ENCODE assay signal across 9 cellular contexts in genomic region chr17:28723836-28724499, GRCh38. TPM values are rescaled to one million over a fixed set of nuclear protein-coding genes. Genes with fewer than 3 reads are reported as not detected.
DNase-seq lines count a peak whose midpoint lies in the region; ATAC-seq, FAIRE-seq and TF ChIP-seq lines count a peak whose summit lies in the region.
"Not testable (repeated sequence)": the region's sequence is repeated elsewhere in the genome, so short reads cannot be mapped to it uniquely, and the experiment has no call there.
"Had no signal": no experiment of that assay in that cellular context is flagged by ENCODE, and none has a peak within 500 bp of the region (broad histone marks: within the 10 kb centered on the region; RNA-seq: fewer than 3 reads in every experiment).

No MANE protein-coding gene starts in this region.

- H3K36me3 ChIP-seq in CD8-positive, alpha-beta T cell (ENCODE audit: insufficient read depth, low read length), result peaks cover 34% of the 10 kb centered on the region
- H3K36me3 ChIP-seq in HUES48 (ENCODE audit: control insufficient read depth, insufficient read depth, low read length), result peaks cover 45% of the 10 kb centered on the region
- H3K36me3 ChIP-seq in PC-9 (ENCODE audit: low read depth), result peaks cover 36% of the 10 kb centered on the region
- peaks cover 12 to 20% of the 10 kb centered on the region in 2 experiments; a peak in 3 of 4 replicates for H3K36me3 ChIP-seq in GM12878 (ENCODE audit: control insufficient read depth in 2 of 2, insufficient read depth in 2 of 2, low read length in 1 of 2)
- peaks cover 35% of the 10 kb centered on the region for H3K36me3 ChIP-seq in suprapubic skin

- not testable (repeated sequence) for H3K27ac ChIP-seq in CD8-positive, alpha-beta T cell (ENCODE audit: low read depth, low read length)
- peak overlapping the region; percentile 99 for H3K27ac ChIP-seq in HUES48 (ENCODE audit: low read depth, low read length)
- H3K27ac ChIP-seq in PC-9, result peak overlapping the region; percentile 82
- H3K27ac ChIP-seq in GM12878 (ENCODE audit: control insufficient read depth, insufficient read depth), result 0 out of 2 replicates have a peak overlapping the region, but pooled peaks have one; percentile 4
- peak overlapping the region; percentile 99 for H3K27ac ChIP-seq in suprapubic skin

- BruUV-seq in PC-9 (replicated peaks; lab: Mats Ljungman, UMichigan); GM12878 (replicated peaks; lab: Mats Ljungman, UMichigan): not testable (repeated sequence)

- not testable (repeated sequence) for H3K9me2 ChIP-seq in PC-9 (ENCODE audit: insufficient read depth)

- WGBS in GM12878 (ENCODE audit: insufficient coverage, insufficient replicate concordance, low lambda C conversion rate, missing lambda C conversion rate), result 46% methylated on average over 4 of the region's 4 CpGs
- 58% methylated on average over 4 of the region's 4 CpGs for WGBS in suprapubic skin

- H4K20me1 ChIP-seq in PC-9 (ENCODE audit: insufficient read depth), result peaks cover 44% of the 10 kb centered on the region
- not testable (repeated sequence) for H4K20me1 ChIP-seq in GM12878 (ENCODE audit: control insufficient read depth, insufficient read depth)

- peaks cover 49% of the 10 kb centered on the region for H3K4me1 ChIP-seq in CD8-positive, alpha-beta T cell (ENCODE audit: insufficient read depth, low read length)
- peaks cover 27% of the 10 kb centered on the region for H3K4me1 ChIP-seq in HUES48 (ENCODE audit: control insufficient read depth, insufficient read depth, low read length)
- H3K4me1 ChIP-seq in PC-9 (replicated peaks; ENCODE audit: insufficient read depth), result peaks cover 41% of the 10 kb centered on the region
- peaks cover 19% of the 10 kb centered on the region for H3K4me1 ChIP-seq in GM12878 (ENCODE audit: control insufficient read depth, insufficient read depth, low read length)
- peaks cover 81% of the 10 kb centered on the region for H3K4me1 ChIP-seq in suprapubic skin

- POLR2A ChIA-PET in CD8-positive, alpha-beta T cell (lab: Charles Lee), result interaction anchor here (1.1 to 6.8 kb wide), 2 partner anchors 25 to 225 kb away, joined by 3 to 187 read pairs; partner anchors contain the start of gene TRAF4
- POLR2A ChIA-PET in PC-9 (lab: Charles Lee; ENCODE audit: unreplicated experiment), result not testable (repeated sequence)
- POLR2A ChIA-PET in activated CD4-positive, alpha-beta memory T cell treated with anti-CD3 and anti-CD28 coated beads, Interleukin-2, amount 10 ng/mL, durations not matched to agents 7 days and 5 days (lab: Charles Lee), result interaction anchor here (1.7 to 15.7 kb wide), 4 partner anchors 13 to 174 kb away, joined by 8 to 426 read pairs (median 36); partner anchors contain the start of genes BLTP2, FLOT2, PROCA1 and TRAF4
- POLR2A ChIA-PET in GM12878 (lab: Charles Lee), result interaction anchor here (0.6 to 17.2 kb wide), 3 partner anchors 15 to 49 kb away, joined by 3 to 485 read pairs (median 6); partner anchors contain the start of gene TRAF4

- not testable (repeated sequence) for DNase-seq in CD8-positive, alpha-beta T cell; activated CD4-positive, alpha-beta memory T cell treated with anti-CD3 and anti-CD28 coated beads, Interleukin-2, amount 10 ng/mL, durations not matched to agents 7 days and 5 days; GM12878 (ENCODE audit: low read depth, low spot score); glutamatergic neuron; natural killer cell treated with Interleukin-12 subunit alpha and Interleukin-12 subunit beta and Interleukin-15 and Interleukin-18, amount 100 ng/mL, for 72 hours (ENCODE audit: low spot score); suprapubic skin (ENCODE audit: low spot score in 2 of 2)
- DNase-seq in PC-9, result peak; percentile 57 to 76

- H3K36me3 Mint-ChIP-seq in CD8-positive, alpha-beta T cell, result peaks cover 57% of the 10 kb centered on the region
- peaks cover 59% of the 10 kb centered on the region for H3K36me3 Mint-ChIP-seq in activated CD4-positive, alpha-beta memory T cell treated with anti-CD3 and anti-CD28 coated beads, Interleukin-2, amount 10 ng/mL, durations not matched to agents 7 days and 5 days (ENCODE audit: low read depth)
- H3K36me3 Mint-ChIP-seq in glutamatergic neuron (ENCODE audit: unreplicated experiment), result not testable (repeated sequence)
- H3K36me3 Mint-ChIP-seq in natural killer cell treated with Interleukin-12 subunit alpha and Interleukin-12 subunit beta and Interleukin-15 and Interleukin-18, amount 100 ng/mL, for 72 hours, result peaks cover 34% of the 10 kb centered on the region

- peaks cover 75% of the 10 kb centered on the region for H3K4me1 Mint-ChIP-seq in CD8-positive, alpha-beta T cell (ENCODE audit: low read depth)
- peaks cover 72% of the 10 kb centered on the region for H3K4me1 Mint-ChIP-seq in activated CD4-positive, alpha-beta memory T cell treated with anti-CD3 and anti-CD28 coated beads, Interleukin-2, amount 10 ng/mL, durations not matched to agents 7 days and 5 days
- H3K4me1 Mint-ChIP-seq in glutamatergic neuron (ENCODE audit: low read depth, unreplicated experiment), result peaks cover 24% of the 10 kb centered on the region
- H3K4me1 Mint-ChIP-seq in natural killer cell treated with Interleukin-12 subunit alpha and Interleukin-12 subunit beta and Interleukin-15 and Interleukin-18, amount 100 ng/mL, for 72 hours (ENCODE audit: low read depth in 2 of 2), result peaks cover 69 to 70% of the 10 kb centered on the region in 2 donors

- CTCF ChIA-PET in CD8-positive, alpha-beta T cell (lab: Charles Lee), result interaction anchor here (1.1 to 15.3 kb wide), 4 partner anchors 22 to 203 kb away, joined by 3 to 532 read pairs (median 3); partner anchors contain the start of gene TRAF4
- CTCF ChIA-PET in PC-9 (lab: Charles Lee), result not testable (repeated sequence)
- CTCF ChIA-PET in activated CD4-positive, alpha-beta memory T cell treated with anti-CD3 and anti-CD28 coated beads, Interleukin-2, amount 10 ng/mL, durations not matched to agents 7 days and 5 days (lab: Charles Lee), result interaction anchor here (7.2 kb wide), 1 partner anchor 23 kb away, joined by 458 read pairs; the partner anchor contains the start of gene TRAF4
- CTCF ChIA-PET in GM12878 (lab: Yijun Ruan, JAX), result interaction anchor here (1.0 to 12.6 kb wide), 3 partner anchors 25 to 178 kb away, joined by 3 to 394 read pairs (median 147); no protein-coding TSS in a partner anchor

- not testable (repeated sequence) for H3K9me3 ChIP-seq in CD8-positive, alpha-beta T cell (ENCODE audit: low read length); HUES48 (ENCODE audit: control insufficient read depth, insufficient read depth, low read length); PC-9 (ENCODE audit: insufficient read depth, low read depth); GM12878 (replicated peaks; ENCODE audit: control insufficient read depth, insufficient read depth, low read length); suprapubic skin

- H2AFZ ChIP-seq in PC-9; GM12878 (ENCODE audit: control insufficient read depth, low read depth, low read length): not testable (repeated sequence)

- peak; percentile 48; the same call in 1 of the 2 replicates for TF ChIP-seq POLR2A in GM12878 (IDR thresholded peaks at IDR 0.05; ENCODE audit: low read depth, low read length)
- not testable (repeated sequence) for TF ChIP-seq POLR2A in suprapubic skin (IDR thresholded peaks at IDR 0.05)

- H3K27me3 ChIP-seq in CD8-positive, alpha-beta T cell (ENCODE audit: insufficient read depth, low read length); HUES48 (ENCODE audit: control insufficient read depth, insufficient read depth, low read length); PC-9 (ENCODE audit: insufficient read depth, low read depth); GM12878 (replicated peaks in 1 of 2; ENCODE audit: control insufficient read depth in 2 of 2, insufficient read depth in 2 of 2, low read length in 1 of 2); suprapubic skin: not testable (repeated sequence)

- H3K4me3 ChIP-seq in CD8-positive, alpha-beta T cell (ENCODE audit: low read depth, low read length); suprapubic skin: not testable (repeated sequence)
- peak overlapping the region; percentile 80; the same call in 1 of the 2 replicates for H3K4me3 ChIP-seq in HUES48 (ENCODE audit: low read depth, low read length)
- H3K4me3 ChIP-seq in PC-9, result peak overlapping the region; percentile 87
- H3K4me3 ChIP-seq in GM12878, result 0 out of 2 replicates have a peak overlapping the region, but pooled peaks have one; percentile 25

- intact Hi-C loops in CD8-positive, alpha-beta T cell (cut with DNase I, micrococcal nuclease), result loop anchor here (10.0 kb wide), 2 partner anchors 391 to 421 kb away; no protein-coding TSS in a partner anchor
- intact Hi-C loops in PC-9 (cut with micrococcal nuclease; ENCODE audit: unreplicated experiment) (loop anchor here (1.0 to 10.0 kb wide), 2 partner anchors 225 to 391 kb away; no protein-coding TSS in a partner anchor), GM12878 (cut with micrococcal nuclease; ENCODE audit: unreplicated experiment) (loop anchor here (10.0 kb wide), 1 partner anchor 391 kb away; no protein-coding TSS in a partner anchor)

- H3K4me2 ChIP-seq in PC-9 (peak overlapping the region; percentile 97), GM12878 (ENCODE audit: control insufficient read depth, insufficient read depth) (peak overlapping the region; percentile 82; the same call in 1 of the 2 replicates)

- TF ChIP-seq CTCF in CD8-positive, alpha-beta T cell (IDR thresholded peaks at IDR 0.05); PC-9 (conservative IDR thresholded peaks at IDR 0.05); GM12878 (IDR thresholded peaks at IDR 0.05 in 2 of 3, conservative IDR thresholded peaks at IDR 0.05 in 1 of 3; ENCODE audit: control insufficient read depth in 2 of 3, extremely low read depth in 1 of 3, insufficient read depth in 1 of 3, low read depth in 3 of 3, low read length in 3 of 3); glutamatergic neuron (IDR thresholded peaks at IDR 0.05; ENCODE audit: partially characterized antibody, unreplicated experiment); suprapubic skin (IDR thresholded peaks at IDR 0.05): not testable (repeated sequence)

- FAIRE-seq in GM12878 (lab: Jason Lieb, UNC), result not testable (repeated sequence)

- TF ChIP-seq RAD21 in GM12878 (IDR thresholded peaks at IDR 0.05; ENCODE audit: insufficient read depth, low read depth, low read length), result not testable (repeated sequence)

- H3K9me3 Mint-ChIP-seq in CD8-positive, alpha-beta T cell; activated CD4-positive, alpha-beta memory T cell treated with anti-CD3 and anti-CD28 coated beads, Interleukin-2, amount 10 ng/mL, durations not matched to agents 7 days and 5 days; natural killer cell treated with Interleukin-12 subunit alpha and Interleukin-12 subunit beta and Interleukin-15 and Interleukin-18, amount 100 ng/mL, for 72 hours: not testable (repeated sequence)
- peaks cover 24% of the 10 kb centered on the region for H3K9me3 Mint-ChIP-seq in glutamatergic neuron (ENCODE audit: unreplicated experiment)

- H3K27ac Mint-ChIP-seq in CD8-positive, alpha-beta T cell, result peak overlapping the region; percentile 77
- peak overlapping the region; percentile 91 for H3K27ac Mint-ChIP-seq in activated CD4-positive, alpha-beta memory T cell treated with anti-CD3 and anti-CD28 coated beads, Interleukin-2, amount 10 ng/mL, durations not matched to agents 7 days and 5 days
- H3K27ac Mint-ChIP-seq in glutamatergic neuron (ENCODE audit: unreplicated experiment), result peak overlapping the region; percentile 91
- H3K27ac Mint-ChIP-seq in natural killer cell treated with Interleukin-12 subunit alpha and Interleukin-12 subunit beta and Interleukin-15 and Interleukin-18, amount 100 ng/mL, for 72 hours, result peak overlapping the region; percentile 38 to 80

- SMC1A ChIA-PET in GM12878 (lab: Charles Lee; ENCODE audit: uncharacterized antibody, unreplicated experiment), result interaction anchor here (1.4 to 11.3 kb wide), 2 partner anchors 12 to 21 kb away, joined by 3 to 326 read pairs; partner anchors contain the start of genes PROCA1 and TRAF4

- H3K79me2 ChIP-seq in PC-9 (ENCODE audit: low read depth) (peaks cover 55% of the 10 kb centered on the region), GM12878 (ENCODE audit: control insufficient read depth, insufficient read depth, low read length) (peaks cover 45% of the 10 kb centered on the region)

- not testable (repeated sequence) for TF ChIP-seq EP300 in GM12878 (IDR thresholded peaks at IDR 0.05; ENCODE audit: borderline replicate concordance in 1 of 2, control insufficient read depth in 1 of 2, low read depth in 2 of 2, low read length in 2 of 2); suprapubic skin (IDR thresholded peaks at IDR 0.05)

- not testable (repeated sequence) for ATAC-seq in CD8-positive, alpha-beta T cell; GM12878; natural killer cell treated with Interleukin-12 subunit alpha and Interleukin-12 subunit beta and Interleukin-15 and Interleukin-18, amount 100 ng/mL, for 72 hours

- H3K9ac ChIP-seq in HUES48 (ENCODE audit: low read depth, low read length), result 0 out of 2 replicates have a peak overlapping the region, but pooled peaks have one; percentile 96
- H3K9ac ChIP-seq in GM12878 (ENCODE audit: control insufficient read depth, insufficient read depth, low read length), result not testable (repeated sequence)

- peaks cover 81% of the 10 kb centered on the region for H3F3A ChIP-seq in PC-9 (ENCODE audit: insufficient read depth, low read depth)

- in situ Hi-C loops in GM12878 (cut with MboI), result not testable (repeated sequence)

- not testable (repeated sequence) for H3K27me3 Mint-ChIP-seq in CD8-positive, alpha-beta T cell (ENCODE audit: low read depth); activated CD4-positive, alpha-beta memory T cell treated with anti-CD3 and anti-CD28 coated beads, Interleukin-2, amount 10 ng/mL, durations not matched to agents 7 days and 5 days; natural killer cell treated with Interleukin-12 subunit alpha and Interleukin-12 subunit beta and Interleukin-15 and Interleukin-18, amount 100 ng/mL, for 72 hours
- peaks cover 29% of the 10 kb centered on the region for H3K27me3 Mint-ChIP-seq in glutamatergic neuron (ENCODE audit: unreplicated experiment)

- H3K4me3 Mint-ChIP-seq in CD8-positive, alpha-beta T cell, result peak overlapping the region; percentile 84
- H3K4me3 Mint-ChIP-seq in activated CD4-positive, alpha-beta memory T cell treated with anti-CD3 and anti-CD28 coated beads, Interleukin-2, amount 10 ng/mL, durations not matched to agents 7 days and 5 days, result peak overlapping the region; percentile 90
- H3K4me3 Mint-ChIP-seq in glutamatergic neuron (ENCODE audit: unreplicated experiment), result peak overlapping the region; percentile 94
- H3K4me3 Mint-ChIP-seq in natural killer cell treated with Interleukin-12 subunit alpha and Interleukin-12 subunit beta and Interleukin-15 and Interleukin-18, amount 100 ng/mL, for 72 hours, result peak overlapping the region; percentile 97

- RAD21 ChIA-PET in GM12878 (lab: Charles Lee; ENCODE audit: unreplicated experiment), result interaction anchor here (1.4 to 6.8 kb wide), 3 partner anchors 12 to 39 kb away, joined by 5 to 375 read pairs (median 109); partner anchors contain the start of genes PROCA1 and TRAF4

RNA-seq across cellular contexts. Expression of gene TLCD1, which starts 2.1 kb away (rescaled TPM):
- total RNA-seq in CD8-positive, alpha-beta T cell, result 1 to 10 TPM in 1 of 2 experiments, under 1 TPM in 1; 0.73 to 1.1 TPM
- total RNA-seq in PC-9 (2021) (14.7 and 19.4 TPM in 2 replicates), GM12878 (2014; rRNA removed) (8.6 and 10.6 TPM in 2 replicates), GM12878 (2014; rRNA removed; fragmentation: Illumina TruSeq; extraction: Trizol) (7.2 and 7.6 TPM in 2 replicates), GM12878 (2021) (7.3 and 7.6 TPM in 2 replicates), glutamatergic neuron (ENCODE audit: unreplicated experiment) (8.2 TPM), suprapubic skin (10 to 100 TPM in 3 of 4 donors, 1 to 10 TPM in 1; 6.9 to 25.0 (median 17.0) TPM)
- 1 to 10 TPM; 1.4 to 2.3 TPM for total RNA-seq in activated CD4-positive, alpha-beta memory T cell treated with anti-CD3 and anti-CD28 coated beads, Interleukin-2, amount 10 ng/mL, durations not matched to agents 7 days and 5 days
- 1.9 and 4.3 TPM in 2 replicates for total RNA-seq in GM12878 (2013; cell fraction: nucleolus; rRNA removed)
- 3.3 TPM for polyA plus RNA-seq in GM12878 (2011; ENCODE audit: low read depth)
- polyA plus RNA-seq in GM12878 (2011; rRNA removed) (2.1 and 4.0 TPM in 2 replicates), GM12878 (2014; fragmentation: Illumina TruSeq; extraction: Trizol) (7.8 TPM in 2 replicates), GM12878 (2014; fragmentation: Nextera tagmentation; extraction: Ambion mirVana) (1 to 10 TPM; 2.9 to 7.1 TPM), GM12878 (2014; rRNA removed) (13.6 and 14.6 TPM in 2 replicates), GM12878 (2016; fragmentation: Nextera tagmentation; extraction: Ambion mirVana) (10 to 100 TPM; 14.9 to 19.8 TPM)
- polyA plus RNA-seq in GM12878 (2011; cell fraction: cytosol; rRNA removed), result 4.1 and 4.2 TPM in 2 replicates
- polyA plus RNA-seq in GM12878 (2011; cell fraction: nucleus; rRNA removed), result 5.1 and 5.7 TPM in 2 replicates
- polyA plus RNA-seq in GM12878 (2012), result 5.3 and 8.7 TPM in 2 replicates
- polyA minus RNA-seq in GM12878 (2011; rRNA and poly(A)+ RNA removed), result 5.4 and 5.5 TPM in 2 replicates
- 2.8 and 5.5 TPM in 2 replicates for polyA minus RNA-seq in GM12878 (2011; cell fraction: cytosol; rRNA and poly(A)+ RNA removed)
- polyA minus RNA-seq in GM12878 (2011; cell fraction: nucleus; rRNA and poly(A)+ RNA removed), result 4.8 and 6.9 TPM in 2 replicates
- total RNA-seq in natural killer cell treated with Interleukin-12 subunit alpha and Interleukin-12 subunit beta and Interleukin-15 and Interleukin-18, amount 100 ng/mL, for 72 hours, result 1 to 10 TPM; 1.5 to 9.7 TPM
- total RNA-seq: mononuclear cell had no signal

RNA-seq across cellular contexts. Expression of gene RPL23A, which starts 4.2 kb away (rescaled TPM):
- total RNA-seq in CD8-positive, alpha-beta T cell, result 1,000 to 10,000 TPM; 3,569 to 3,587 TPM
- total RNA-seq in PC-9 (2021) (1,474 and 1,510 TPM in 2 replicates), GM12878 (2014; rRNA removed) (1,231 and 1,339 TPM in 2 replicates), GM12878 (2014; rRNA removed; fragmentation: Illumina TruSeq; extraction: Trizol) (1,926 and 2,065 TPM in 2 replicates), GM12878 (2021) (2,908 and 3,018 TPM in 2 replicates), glutamatergic neuron (ENCODE audit: unreplicated experiment) (627 TPM), suprapubic skin (100 to 1,000 TPM; 528 to 947 (median 789) TPM)
- total RNA-seq in activated CD4-positive, alpha-beta memory T cell treated with anti-CD3 and anti-CD28 coated beads, Interleukin-2, amount 10 ng/mL, durations not matched to agents 7 days and 5 days, result 1,000 to 10,000 TPM; 1,962 to 2,028 TPM
- total RNA-seq in GM12878 (2013; cell fraction: nucleolus; rRNA removed), result 169 and 204 TPM in 2 replicates
- polyA plus RNA-seq in GM12878 (2011; ENCODE audit: low read depth), result 6,212 TPM
- polyA plus RNA-seq in GM12878 (2011; rRNA removed) (2,740 and 3,357 TPM in 2 replicates), GM12878 (2014; fragmentation: Illumina TruSeq; extraction: Trizol) (1,904 and 2,135 TPM in 2 replicates), GM12878 (2014; fragmentation: Nextera tagmentation; extraction: Ambion mirVana) (over 10,000 TPM in 1 of 2 experiments, 1,000 to 10,000 TPM in 1; 8,970 to 10,319 TPM), GM12878 (2014; rRNA removed) (1,318 and 1,377 TPM in 2 replicates), GM12878 (2016; fragmentation: Nextera tagmentation; extraction: Ambion mirVana) (1,000 to 10,000 TPM; 2,984 to 3,180 TPM)
- polyA plus RNA-seq in GM12878 (2011; cell fraction: cytosol; rRNA removed), result 779 and 1,073 TPM in 2 replicates
- 561 and 573 TPM in 2 replicates for polyA plus RNA-seq in GM12878 (2011; cell fraction: nucleus; rRNA removed)
- 4,003 and 4,409 TPM in 2 replicates for polyA plus RNA-seq in GM12878 (2012)
- 1,547 and 2,710 TPM in 2 replicates for polyA minus RNA-seq in GM12878 (2011; rRNA and poly(A)+ RNA removed)
- polyA minus RNA-seq in GM12878 (2011; cell fraction: cytosol; rRNA and poly(A)+ RNA removed), result 624 and 701 TPM in 2 replicates
- 176 and 252 TPM in 2 replicates for polyA minus RNA-seq in GM12878 (2011; cell fraction: nucleus; rRNA and poly(A)+ RNA removed)
- total RNA-seq in natural killer cell treated with Interleukin-12 subunit alpha and Interleukin-12 subunit beta and Interleukin-15 and Interleukin-18, amount 100 ng/mL, for 72 hours, result 1,000 to 10,000 TPM; 1,264 to 1,439 TPM

RNA-seq across cellular contexts. Expression of gene NEK8, which starts 4.6 kb away (rescaled TPM):
- total RNA-seq in CD8-positive, alpha-beta T cell, result 1 to 10 TPM; 3.4 to 3.6 TPM
- total RNA-seq in PC-9 (2021) (11.5 and 12.1 TPM in 2 replicates), GM12878 (2014; rRNA removed) (8.8 and 10.5 TPM in 2 replicates), GM12878 (2014; rRNA removed; fragmentation: Illumina TruSeq; extraction: Trizol) (6.0 and 6.7 TPM in 2 replicates), GM12878 (2021) (10.1 and 11.0 TPM in 2 replicates), glutamatergic neuron (ENCODE audit: unreplicated experiment) (5.9 TPM), suprapubic skin (1 to 10 TPM; 1.9 to 8.1 (median 6.0) TPM)
- 1 to 10 TPM; 2.5 to 3.5 TPM for total RNA-seq in activated CD4-positive, alpha-beta memory T cell treated with anti-CD3 and anti-CD28 coated beads, Interleukin-2, amount 10 ng/mL, durations not matched to agents 7 days and 5 days
- 22.0 and 27.2 TPM in 2 replicates for total RNA-seq in GM12878 (2013; cell fraction: nucleolus; rRNA removed)
- 6.5 TPM for polyA plus RNA-seq in GM12878 (2011; ENCODE audit: low read depth)
- polyA plus RNA-seq in GM12878 (2011; rRNA removed) (7.9 and 13.2 TPM in 2 replicates), GM12878 (2014; fragmentation: Illumina TruSeq; extraction: Trizol) (7.5 and 8.5 TPM in 2 replicates), GM12878 (2014; fragmentation: Nextera tagmentation; extraction: Ambion mirVana) (1 to 10 TPM; 2.3 to 2.9 TPM), GM12878 (2014; rRNA removed) (14.3 and 15.1 TPM in 2 replicates), GM12878 (2016; fragmentation: Nextera tagmentation; extraction: Ambion mirVana) (10 to 100 TPM; 11.2 to 13.9 TPM)
- polyA plus RNA-seq in GM12878 (2011; cell fraction: cytosol; rRNA removed), result 16.7 and 21.7 TPM in 2 replicates
- 24.8 and 26.2 TPM in 2 replicates for polyA plus RNA-seq in GM12878 (2011; cell fraction: nucleus; rRNA removed)
- polyA plus RNA-seq in GM12878 (2012), result 8.7 and 9.6 TPM in 2 replicates
- polyA minus RNA-seq in GM12878 (2011; rRNA and poly(A)+ RNA removed), result 14.9 and 20.8 TPM in 2 replicates
- 4.0 and 4.4 TPM in 2 replicates for polyA minus RNA-seq in GM12878 (2011; cell fraction: cytosol; rRNA and poly(A)+ RNA removed)
- 11.1 and 21.9 TPM in 2 replicates for polyA minus RNA-seq in GM12878 (2011; cell fraction: nucleus; rRNA and poly(A)+ RNA removed)
- 10 to 100 TPM in 1 of 2 donors, 1 to 10 TPM in 1; 3.2 to 10.2 TPM for total RNA-seq in natural killer cell treated with Interleukin-12 subunit alpha and Interleukin-12 subunit beta and Interleukin-15 and Interleukin-18, amount 100 ng/mL, for 72 hours

RNA-seq across cellular contexts. Expression of gene RAB34, which starts 6.3 kb away (rescaled TPM):
- total RNA-seq in CD8-positive, alpha-beta T cell, result 10 to 100 TPM; 13.9 to 14.1 TPM
- 161 and 174 TPM in 2 replicates for total RNA-seq in PC-9 (2021)
- 1 to 10 TPM; 6.5 to 7.4 TPM for total RNA-seq in activated CD4-positive, alpha-beta memory T cell treated with anti-CD3 and anti-CD28 coated beads, Interleukin-2, amount 10 ng/mL, durations not matched to agents 7 days and 5 days
- 10.7 and 13.3 TPM in 2 replicates for total RNA-seq in GM12878 (2013; cell fraction: nucleolus; rRNA removed)
- 40.2 and 46.4 TPM in 2 replicates for total RNA-seq in GM12878 (2014; rRNA removed)
- total RNA-seq in GM12878 (2014; rRNA removed; fragmentation: Illumina TruSeq; extraction: Trizol), result 24.2 and 26.9 TPM in 2 replicates
- 28.8 and 33.0 TPM in 2 replicates for total RNA-seq in GM12878 (2021)
- 16.5 TPM for polyA plus RNA-seq in GM12878 (2011; ENCODE audit: low read depth)
- 0.16 and 0.37 TPM in 2 replicates for polyA plus RNA-seq in GM12878 (2011; rRNA removed)
- polyA plus RNA-seq in GM12878 (2011; cell fraction: cytosol; rRNA removed), result 0.23 and 0.31 TPM in 2 replicates
- 0.69 and 0.75 TPM in 2 replicates for polyA plus RNA-seq in GM12878 (2011; cell fraction: nucleus; rRNA removed)
- 13.1 and 17.7 TPM in 2 replicates for polyA plus RNA-seq in GM12878 (2012)
- polyA plus RNA-seq in GM12878 (2014; fragmentation: Illumina TruSeq; extraction: Trizol), result 35.7 and 39.0 TPM in 2 replicates
- 10 to 100 TPM; 14.4 to 32.6 TPM for polyA plus RNA-seq in GM12878 (2014; fragmentation: Nextera tagmentation; extraction: Ambion mirVana)
- polyA plus RNA-seq in GM12878 (2014; rRNA removed), result 37.5 and 47.7 TPM in 2 replicates
- polyA plus RNA-seq in GM12878 (2016; fragmentation: Nextera tagmentation; extraction: Ambion mirVana), result 10 to 100 TPM; 30.9 to 37.4 TPM
- polyA minus RNA-seq in GM12878 (2011; rRNA and poly(A)+ RNA removed), result not detected in 2 replicates
- 4.1 and 4.9 TPM in 2 replicates for polyA minus RNA-seq in GM12878 (2011; cell fraction: cytosol; rRNA and poly(A)+ RNA removed)
- polyA minus RNA-seq in GM12878 (2011; cell fraction: nucleus; rRNA and poly(A)+ RNA removed), result 0.48 and 0.86 TPM in 2 replicates
- 54.3 TPM for total RNA-seq in glutamatergic neuron (ENCODE audit: unreplicated experiment)
- 10 to 100 TPM in 1 of 2 donors, 1 to 10 TPM in 1; 8.5 to 25.7 TPM for total RNA-seq in natural killer cell treated with Interleukin-12 subunit alpha and Interleukin-12 subunit beta and Interleukin-15 and Interleukin-18, amount 100 ng/mL, for 72 hours
- 10 to 100 TPM; 60.7 to 96.1 (median 77.6) TPM for total RNA-seq in suprapubic skin

RNA-seq across cellular contexts. Expression of gene PROCA1, which starts 12.3 kb away (rescaled TPM):
- total RNA-seq in CD8-positive, alpha-beta T cell, result 1 to 10 TPM; 2.0 to 2.8 TPM
- total RNA-seq in PC-9 (2021) (14.2 and 15.8 TPM in 2 replicates), GM12878 (2014; rRNA removed) (1.1 and 1.5 TPM in 2 replicates), GM12878 (2014; rRNA removed; fragmentation: Illumina TruSeq; extraction: Trizol) (1.5 and 2.6 TPM in 2 replicates), GM12878 (2021) (1.5 and 2.4 TPM in 2 replicates), glutamatergic neuron (ENCODE audit: unreplicated experiment) (36.5 TPM), suprapubic skin (1 to 10 TPM in 1 of 4 donors, under 1 TPM in 1, not detected in 2; 0.36 to 6.2 TPM)
- 1 to 10 TPM; 6.2 to 7.4 TPM for total RNA-seq in activated CD4-positive, alpha-beta memory T cell treated with anti-CD3 and anti-CD28 coated beads, Interleukin-2, amount 10 ng/mL, durations not matched to agents 7 days and 5 days
- total RNA-seq in GM12878 (2013; cell fraction: nucleolus; rRNA removed), result 6.2 and 8.9 TPM in 2 replicates
- polyA plus RNA-seq in GM12878 (2011; ENCODE audit: low read depth), result 0.93 TPM
- polyA plus RNA-seq in GM12878 (2011; rRNA removed) (0.99 and 1.4 TPM in 2 replicates), GM12878 (2014; fragmentation: Illumina TruSeq; extraction: Trizol) (1.2 and 2.0 TPM in 2 replicates), GM12878 (2014; fragmentation: Nextera tagmentation; extraction: Ambion mirVana) (under 1 TPM; 0.35 to 0.40 TPM), GM12878 (2014; rRNA removed) (2.1 and 4.8 TPM in 2 replicates), GM12878 (2016; fragmentation: Nextera tagmentation; extraction: Ambion mirVana) (under 1 TPM; 0.59 to 0.83 TPM)
- polyA plus RNA-seq in GM12878 (2011; cell fraction: cytosol; rRNA removed), result 1.1 and 1.5 TPM in 2 replicates
- polyA plus RNA-seq in GM12878 (2011; cell fraction: nucleus; rRNA removed), result 6.8 and 8.9 TPM in 2 replicates
- 2.0 and 2.4 TPM in 2 replicates for polyA plus RNA-seq in GM12878 (2012)
- polyA minus RNA-seq in GM12878 (2011; rRNA and poly(A)+ RNA removed), result 0.73 and 0.82 TPM in 2 replicates
- polyA minus RNA-seq in GM12878 (2011; cell fraction: cytosol; rRNA and poly(A)+ RNA removed), result not detected in 2 replicates
- 1.2 and 2.1 TPM in 2 replicates for polyA minus RNA-seq in GM12878 (2011; cell fraction: nucleus; rRNA and poly(A)+ RNA removed)
- 1 to 10 TPM; 3.7 to 4.6 TPM for total RNA-seq in natural killer cell treated with Interleukin-12 subunit alpha and Interleukin-12 subunit beta and Interleukin-15 and Interleukin-18, amount 100 ng/mL, for 72 hours
